Comparison of ENCODE assay signal across 8 cellular contexts in the genomic region with DNA sequence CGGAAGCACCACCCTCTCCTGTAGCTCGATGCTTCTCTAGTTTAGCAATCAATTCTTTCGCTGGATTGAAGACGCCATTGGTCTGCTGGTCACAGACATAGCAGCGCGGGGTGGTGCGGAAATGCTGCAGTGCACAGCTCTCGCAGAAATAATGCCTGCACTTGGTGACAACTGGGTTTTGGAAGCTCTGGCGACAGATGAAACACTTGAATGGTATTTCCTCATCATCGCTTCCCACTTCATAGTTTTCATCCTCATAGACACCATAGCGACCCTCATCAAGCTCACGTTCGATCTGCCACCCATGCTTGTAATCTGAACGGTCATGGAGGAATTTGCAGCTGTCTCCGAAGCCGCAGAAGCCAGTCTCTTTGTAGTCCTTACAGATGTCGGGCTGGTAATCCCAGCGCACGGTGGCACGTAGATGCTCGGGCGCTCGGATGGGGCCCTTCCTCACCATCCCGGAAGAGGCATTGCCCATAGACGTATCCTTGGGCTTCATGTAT. TPM values are rescaled to one million over a fixed set of nuclear protein-coding genes. Genes with fewer than 3 reads are reported as not detected.
DNase-seq lines count a peak whose midpoint lies in the region; ATAC-seq and TF ChIP-seq lines count a peak whose summit lies in the region.

No MANE protein-coding gene starts in this region.

- H3K27ac Mint-ChIP-seq in activated naive CD8-positive, alpha-beta T cell: peak overlapping the region; percentile 99
- H3K27ac Mint-ChIP-seq in progenitor cell of endocrine pancreas: peak overlapping the region; percentile 97

- H3K4me1 ChIP-seq in OCI-LY3 (ENCODE audit: low read length) (peaks cover 6% of the 10 kb centered on the region; the same call in 1 of the 2 replicates), heart left ventricle (peaks cover 0 to 26% (median 3%) of the 10 kb centered on the region in 12 donors)

- peak overlapping the region; percentile 100 for H3K4me3 Mint-ChIP-seq in activated naive CD8-positive, alpha-beta T cell
- peak overlapping the region; percentile 84 for H3K4me3 Mint-ChIP-seq in progenitor cell of endocrine pancreas (ENCODE audit: low read depth)

- peak overlapping the region; percentile 98 for H3K9ac ChIP-seq in OCI-LY3 (ENCODE audit: low read length)

- 0 to 46% (median 21%) methylated on average over 25 of the region's 25 CpGs for WGBS in heart left ventricle, 4 donors

- H3K36me3 ChIP-seq in OCI-LY3 (replicated peaks; ENCODE audit: low read depth, low read length): peaks cover 6% of the 10 kb centered on the region
- peaks cover 0 to 18% (median 7%) of the 10 kb centered on the region in 9 donors for H3K36me3 ChIP-seq in heart left ventricle

- no peak for TF ChIP-seq CTCF in OCI-LY3 (IDR thresholded peaks at IDR 0.05; ENCODE audit: low read depth, low read length)
- TF ChIP-seq CTCF in heart left ventricle (IDR thresholded peaks at IDR 0.05): no peak
- no peak for TF ChIP-seq CTCF in progenitor cell of endocrine pancreas (IDR thresholded peaks at IDR 0.05; ENCODE audit: unreplicated experiment)

- intact Hi-C loops in heart left ventricle (cut with DNase I): loop anchor here in 4 of 10 donors (1.0 to 10.0 kb wide), 3 partner anchors 17 to 78 kb away; a partner anchor contains a TSS

- peak; percentile 8 to 41 (median 30) for ATAC-seq in heart left ventricle
- ATAC-seq in HG02678 (IDR thresholded peaks at IDR 0.05; ENCODE audit: unreplicated experiment): no peak

- H3K27me3 Mint-ChIP-seq in activated naive CD8-positive, alpha-beta T cell: no peaks in the 10 kb centered on the region
- no peaks in the 10 kb centered on the region for H3K27me3 Mint-ChIP-seq in progenitor cell of endocrine pancreas

- peak overlapping the region; percentile 85 for H3K4me2 ChIP-seq in OCI-LY3 (ENCODE audit: low read length)

- DNase-seq in DMS79 treated with DMSO at 0.1 percent for 48 hours (lab: John Stamatoyannopoulos, UW): peak; percentile 23
- peak; percentile 6 for DNase-seq in HCEC 1CT
- no peak for DNase-seq in heart left ventricle
- DNase-seq in progenitor cell of endocrine pancreas (ENCODE audit: low spot score, unreplicated experiment): no peak
- DNase-seq in A172 (ENCODE audit: low spot score): no peak

- peaks cover 49% of the 10 kb centered on the region for H3K79me2 ChIP-seq in OCI-LY3 (ENCODE audit: low read length)

- H3K9me3 ChIP-seq in OCI-LY3 (ENCODE audit: insufficient read depth, low read length): no peaks in the 10 kb centered on the region
- H3K9me3 ChIP-seq in heart left ventricle: no peaks in the 10 kb centered on the region

- peaks cover 15% of the 10 kb centered on the region for H3K4me1 Mint-ChIP-seq in activated naive CD8-positive, alpha-beta T cell (ENCODE audit: low read depth)
- peaks cover 4% of the 10 kb centered on the region for H3K4me1 Mint-ChIP-seq in progenitor cell of endocrine pancreas (ENCODE audit: low read depth)

- H3K9me3 Mint-ChIP-seq in activated naive CD8-positive, alpha-beta T cell (ENCODE audit: low read depth): no peaks in the 10 kb centered on the region
- H3K9me3 Mint-ChIP-seq in progenitor cell of endocrine pancreas (ENCODE audit: low read depth): peaks cover 4% of the 10 kb centered on the region

- no peaks in the 10 kb centered on the region for H4K20me1 ChIP-seq in OCI-LY3 (ENCODE audit: insufficient read depth, low read length)

- TF ChIP-seq POLR2A in heart left ventricle (IDR thresholded peaks at IDR 0.05): no peak

- no peaks in the 10 kb centered on the region for H3K27me3 ChIP-seq in OCI-LY3 (ENCODE audit: low read depth, low read length)
- no peaks in the 10 kb centered on the region for H3K27me3 ChIP-seq in heart left ventricle

- H2AFZ ChIP-seq in OCI-LY3 (ENCODE audit: low read depth, low read length): 0 out of 2 replicates have a peak overlapping the region, but pooled peaks have one; percentile 64

- H3K27ac ChIP-seq in OCI-LY3 (ENCODE audit: low read length) (peak overlapping the region; percentile 91), heart left ventricle (peak overlapping the region; percentile 88 to 99 (median 92))

- H3K36me3 Mint-ChIP-seq in activated naive CD8-positive, alpha-beta T cell: no peaks in the 10 kb centered on the region
- H3K36me3 Mint-ChIP-seq in progenitor cell of endocrine pancreas (ENCODE audit: insufficient read depth): peaks cover 2% of the 10 kb centered on the region

- H3K4me3 ChIP-seq in OCI-LY3 (ENCODE audit: low read length) (peak overlapping the region; percentile 99), heart left ventricle (peak overlapping the region; percentile 41 to 97 (median 74))

RNA-seq across cellular contexts. Expression of a gene that starts 0.9 kb away (rescaled TPM):
- 10 to 100 TPM in 4 of 9 donors, 1 to 10 TPM in 5; 8.0 to 12.8 (median 9.6) TPM for total RNA-seq in heart left ventricle
- 10 to 100 TPM; 10.6 to 12.9 TPM for polyA plus RNA-seq in heart left ventricle
- total RNA-seq in progenitor cell of endocrine pancreas: 11.3 and 11.8 TPM in 2 replicates
- total RNA-seq in A172 (2014; rRNA removed; shearing (Covaris generic)): 6.6 and 7.8 TPM in 2 replicates

RNA-seq across cellular contexts. Expression of a gene that starts 1.0 kb away (rescaled TPM):
- total RNA-seq in heart left ventricle: 100 to 1,000 TPM; 288 to 622 (median 433) TPM
- 1,000 to 10,000 TPM in 1 of 2 donors, 100 to 1,000 TPM in 1; 310 to 1,598 TPM for polyA plus RNA-seq in heart left ventricle
- total RNA-seq in progenitor cell of endocrine pancreas: 57.7 and 61.8 TPM in 2 replicates
- total RNA-seq in A172 (2014; rRNA removed; shearing (Covaris generic)): 55.7 and 60.9 TPM in 2 replicates

RNA-seq across cellular contexts. Expression of a gene that starts 17.9 kb away (rescaled TPM):
- total RNA-seq in heart left ventricle (1 to 10 TPM in 8 of 9 donors, under 1 TPM in 1; 0.71 to 4.3 (median 2.8) TPM), progenitor cell of endocrine pancreas (30.2 TPM in 2 replicates)
- 1 to 10 TPM; 7.5 to 7.9 TPM for polyA plus RNA-seq in heart left ventricle
- 1.8 and 2.3 TPM in 2 replicates for total RNA-seq in A172 (2014; rRNA removed; shearing (Covaris generic))

RNA-seq across cellular contexts. Expression of a gene that starts 25.0 kb away (rescaled TPM):
- total RNA-seq in heart left ventricle (not detected), progenitor cell of endocrine pancreas (not detected in 2 replicates)
- polyA plus RNA-seq in heart left ventricle: not detected
- total RNA-seq in A172 (2014; rRNA removed; shearing (Covaris generic)): not detected in 2 replicates

Comparison
In these comparisons a context has a peak if more than half of its experiments do, and no peak if none do; other contexts are left out.
1. DNase-seq: peak in DMS79 treated with DMSO at 0.1 percent for 48 hours (single experiment) and HCEC 1CT (single experiment); none in heart left ventricle (0 of 5), progenitor cell of endocrine pancreas (single experiment) and A172 (single experiment).